In genomic region chr11:118930152-118930712, GRCh38 we compare ENCODE assay signal across 9 cellular contexts. TPM values are rescaled to one million over a fixed set of nuclear protein-coding genes. Genes with fewer than 3 reads are reported as not detected.
DNase-seq lines count a peak whose midpoint lies in the region; ATAC-seq and TF ChIP-seq lines count a peak whose summit lies in the region.
"Had no signal": no experiment of that assay in that cellular context is flagged by ENCODE, and none has a peak within 500 bp of the region (broad histone marks: within the 10 kb centered on the region; RNA-seq: fewer than 3 reads in every experiment).

No MANE protein-coding gene starts in this region.

- peak overlapping the region in 1 of 2 experiments; percentile 65; a peak in 3 of 4 replicates for H4K8ac ChIP-seq in IMR-90 (ENCODE audit: low read depth in 2 of 2, low read length in 2 of 2)

- peak; percentile 62 for TF ChIP-seq RAD21 in IMR-90 (IDR thresholded peaks at IDR 0.05; ENCODE audit: low read length)

- 0 out of 2 replicates have a peak overlapping the region, but pooled peaks have one; percentile 4 for H2BK120ac ChIP-seq in IMR-90 (ENCODE audit: low read depth, low read length)

- peak; percentile 80 to 92 (median 89) for DNase-seq in CD8-positive, alpha-beta T cell
- DNase-seq in IMR-90 (peak; percentile 63), OCI-LY7 (ENCODE audit: low spot score) (peak; percentile 89), esophagus squamous epithelium (lab: John Stamatoyannopoulos, UW) (no peak), naive B cell (peak; percentile 83)
- DNase-seq in activated T-cell treated with anti-CD3 and anti-CD28 coated beads, Interleukin-2, amount 50 U/mL, for 24 hours: peak; percentile 92
- DNase-seq in stimulated activated naive B cell treated with anti-CD40 and anti-IgM and Interleukin-4, amounts not matched to agents 10 μg/mL and 1 μg/mL and 100 μg/mL, for 72 hours: peak; percentile 82

- H2AK9ac ChIP-seq in IMR-90 (replicated peaks; ENCODE audit: low read depth, low read length, poor library complexity): peak overlapping the region; percentile 92

- no peaks in the 10 kb centered on the region; the same call in none of the 2 replicates for H4K20me1 ChIP-seq in IMR-90 (ENCODE audit: insufficient read depth, low read length)
- H4K20me1 ChIP-seq in OCI-LY7 (ENCODE audit: insufficient read depth, low read length): no peaks in the 10 kb centered on the region

- TF ChIP-seq POLR2A in IMR-90 (IDR thresholded peaks at IDR 0.05; ENCODE audit: low read depth, low read length): no peak
- TF ChIP-seq POLR2A in esophagus squamous epithelium (IDR thresholded peaks at IDR 0.05): no peak

- H3K9me3 ChIP-seq in CD8-positive, alpha-beta T cell (ENCODE audit: low read length): no peaks in the 10 kb centered on the region
- H3K9me3 ChIP-seq in IMR-90 (ENCODE audit: control insufficient read depth, insufficient read depth, low read length) (no peaks in the 10 kb centered on the region), OCI-LY7 (ENCODE audit: low read length) (no peaks in the 10 kb centered on the region), esophagus squamous epithelium (no peaks in the 10 kb centered on the region)

- H3K4ac ChIP-seq in IMR-90 (ENCODE audit: low read depth, low read length): peak overlapping the region; percentile 66; the same call in 1 of the 2 replicates

- H3K79me1 ChIP-seq in IMR-90 (ENCODE audit: low read depth in 1 of 2, low read length in 2 of 2): peaks cover 0 to 24% of the 10 kb centered on the region in 2 experiments; a peak in 2 of 4 replicates

- H3K9me2 ChIP-seq in OCI-LY7 (ENCODE audit: insufficient read depth, low read length): no peaks in the 10 kb centered on the region

- peaks cover under 1% of the 10 kb centered on the region; the same call in 1 of the 2 replicates for H3K79me2 ChIP-seq in OCI-LY7 (ENCODE audit: insufficient read depth, low read depth, low read length)

- no peak overlapping the region for H3K56ac ChIP-seq in IMR-90 (ENCODE audit: extremely low read depth, insufficient read depth, low read length)

- TF ChIP-seq CTCF in CD8-positive, alpha-beta T cell (IDR thresholded peaks at IDR 0.05): peak; percentile 94
- TF ChIP-seq CTCF in IMR-90 (conservative IDR thresholded peaks at IDR 0.05; ENCODE audit: low read depth, low read length): peak; percentile 87
- peak; percentile 96 for TF ChIP-seq CTCF in OCI-LY7 (conservative IDR thresholded peaks at IDR 0.05; ENCODE audit: low read length)
- peak; percentile 96 to 99 (median 99) for TF ChIP-seq CTCF in esophagus squamous epithelium (IDR thresholded peaks at IDR 0.05)

- H3K9me1 ChIP-seq in IMR-90 (ENCODE audit: insufficient read depth, low read length): no peaks in the 10 kb centered on the region

- H3K36me3 Mint-ChIP-seq in CD8-positive, alpha-beta T cell: peaks cover 14% of the 10 kb centered on the region
- H3K36me3 Mint-ChIP-seq in activated T-cell treated with anti-CD3 and anti-CD28 coated beads, Interleukin-2, amount 50 U/mL, for 24 hours (ENCODE audit: low read depth): no peaks in the 10 kb centered on the region
- H3K36me3 Mint-ChIP-seq in naive B cell: peaks cover 0 to 10% of the 10 kb centered on the region in 2 donors
- H3K36me3 Mint-ChIP-seq in stimulated activated naive B cell treated with anti-CD40 and anti-IgM and Interleukin-4, amounts not matched to agents 10 μg/mL and 1 μg/mL and 100 μg/mL, for 72 hours: no peaks in the 10 kb centered on the region

- intact Hi-C loops in CD8-positive, alpha-beta T cell (cut with DNase I, micrococcal nuclease): loop anchor here (1.0 to 10.0 kb wide), 4 partner anchors 9 to 325 kb away; partner anchors contain the start of genes UPK2 (in 2 of the 2) and PHLDB1 (in 1 of the 2)
- intact Hi-C loops in IMR-90 (cut with micrococcal nuclease) (no loop called here), OCI-LY7 (cut with micrococcal nuclease; ENCODE audit: unreplicated experiment) (loop anchor here (1.0 kb wide), 3 partner anchors 23 to 240 kb away; partner anchors contain the start of gene UPK2), esophagus squamous epithelium (cut with DNase I) (no loop called here)

- POLR2A ChIA-PET in CD8-positive, alpha-beta T cell (lab: Charles Lee): interaction anchor here (0.6 to 6.0 kb wide), 16 partner anchors 9 to 393 kb away, joined by 3 to 120 read pairs (median 6); partner anchors contain the start of genes CXCR5, DDX6 and UPK2
- POLR2A ChIA-PET in IMR-90 (lab: Charles Lee; ENCODE audit: unreplicated experiment): no interaction called here
- POLR2A ChIA-PET in OCI-LY7 (lab: Charles Lee): interaction anchor here (0.6 to 2.3 kb wide), 8 partner anchors 10 to 1213 kb away, joined by 3 to 13 read pairs (median 3); no protein-coding TSS in a partner anchor

- H3K4me2 ChIP-seq in IMR-90 (ENCODE audit: low read depth, low read length) (peak overlapping the region; percentile 81), OCI-LY7 (ENCODE audit: low read length) (peak overlapping the region; percentile 87)

- no peaks in the 10 kb centered on the region for H3K9me3 Mint-ChIP-seq in CD8-positive, alpha-beta T cell
- no peaks in the 10 kb centered on the region for H3K9me3 Mint-ChIP-seq in activated T-cell treated with anti-CD3 and anti-CD28 coated beads, Interleukin-2, amount 50 U/mL, for 24 hours
- H3K9me3 Mint-ChIP-seq in naive B cell: peaks cover 0 to 5% (median 1%) of the 10 kb centered on the region in 7 donors
- H3K9me3 Mint-ChIP-seq in stimulated activated naive B cell treated with anti-CD40 and anti-IgM and Interleukin-4, amounts not matched to agents 10 μg/mL and 1 μg/mL and 100 μg/mL, for 72 hours: no peaks in the 10 kb centered on the region

- no peak overlapping the region for H2BK5ac ChIP-seq in IMR-90 (ENCODE audit: low read depth, low read length, poor library complexity, severe bottlenecking)

- no peaks in the 10 kb centered on the region for H3K27me3 ChIP-seq in CD8-positive, alpha-beta T cell (ENCODE audit: insufficient read depth, low read length)
- no peaks in the 10 kb centered on the region for H3K27me3 ChIP-seq in IMR-90 (ENCODE audit: control insufficient read depth, insufficient read depth, low read length)
- no peaks in the 10 kb centered on the region for H3K27me3 ChIP-seq in esophagus squamous epithelium

- H3K36me3 ChIP-seq in CD8-positive, alpha-beta T cell (ENCODE audit: insufficient read depth, low read length): no peaks in the 10 kb centered on the region
- H3K36me3 ChIP-seq in IMR-90 (ENCODE audit: control insufficient read depth, insufficient read depth, low read length): no peaks in the 10 kb centered on the region
- H3K36me3 ChIP-seq in OCI-LY7 (ENCODE audit: insufficient read depth, low read length): no peaks in the 10 kb centered on the region
- H3K36me3 ChIP-seq in esophagus squamous epithelium: no peaks in the 10 kb centered on the region

- no peak overlapping the region for H2BK20ac ChIP-seq in IMR-90 (ENCODE audit: low read depth, low read length)

- no peaks in the 10 kb centered on the region for H3K27me3 Mint-ChIP-seq in CD8-positive, alpha-beta T cell (ENCODE audit: low read depth)
- H3K27me3 Mint-ChIP-seq in activated T-cell treated with anti-CD3 and anti-CD28 coated beads, Interleukin-2, amount 50 U/mL, for 24 hours: no peaks in the 10 kb centered on the region
- H3K27me3 Mint-ChIP-seq in naive B cell: peaks cover 0 to 7% (median 5%) of the 10 kb centered on the region in 3 donors
- no peaks in the 10 kb centered on the region for H3K27me3 Mint-ChIP-seq in stimulated activated naive B cell treated with anti-CD40 and anti-IgM and Interleukin-4, amounts not matched to agents 10 μg/mL and 1 μg/mL and 100 μg/mL, for 72 hours

- peak overlapping the region; percentile 85 for H3K4me3 ChIP-seq in CD8-positive, alpha-beta T cell (ENCODE audit: low read depth, low read length)
- H3K4me3 ChIP-seq in IMR-90 (ENCODE audit: insufficient read depth, low read depth, low read length) (peak overlapping the region; percentile 69), OCI-LY7 (ENCODE audit: low read depth, low read length, poor library complexity, severe bottlenecking) (peak overlapping the region; percentile 71), esophagus squamous epithelium (peak overlapping the region; percentile 62 to 87 (median 79))

- no peak overlapping the region for H4K5ac ChIP-seq in IMR-90 (ENCODE audit: low read depth, low read length)

- peak overlapping the region; percentile 96 for H3K4me3 Mint-ChIP-seq in CD8-positive, alpha-beta T cell
- peak overlapping the region; percentile 90 for H3K4me3 Mint-ChIP-seq in activated T-cell treated with anti-CD3 and anti-CD28 coated beads, Interleukin-2, amount 50 U/mL, for 24 hours
- H3K4me3 Mint-ChIP-seq in naive B cell: peak overlapping the region; percentile 94 to 97 (median 96)
- H3K4me3 Mint-ChIP-seq in stimulated activated naive B cell treated with anti-CD40 and anti-IgM and Interleukin-4, amounts not matched to agents 10 μg/mL and 1 μg/mL and 100 μg/mL, for 72 hours: peak overlapping the region; percentile 96 to 97

- in situ Hi-C loops in IMR-90 (cut with MboI; ENCODE audit: low sequenced_read_pairs): no loop called here

- dilution Hi-C loops in IMR-90 (cut with HindIII; ENCODE audit: low sequenced_read_pairs, unreplicated experiment): no loop called here

- H4K91ac ChIP-seq in IMR-90 (ENCODE audit: insufficient read depth, low read depth, low read length): 0 out of 2 replicates have a peak overlapping the region, but pooled peaks have one; percentile 18

- no CpG with 5 or more reads among the region's 18 CpGs for WGBS in IMR-90 (ENCODE audit: extremely low coverage in 2 of 2, insufficient read length in 1 of 2), 2 experiments
- 0% methylated on average over 9 to 13 of the region's 18 CpGs for WGBS in esophagus squamous epithelium, 2 donors

- H3K4me1 Mint-ChIP-seq in CD8-positive, alpha-beta T cell (ENCODE audit: low read depth): peaks cover 47% of the 10 kb centered on the region
- peaks cover 49% of the 10 kb centered on the region for H3K4me1 Mint-ChIP-seq in activated T-cell treated with anti-CD3 and anti-CD28 coated beads, Interleukin-2, amount 50 U/mL, for 24 hours (ENCODE audit: low read depth)
- peaks cover 45 to 70% (median 54%) of the 10 kb centered on the region in 3 donors for H3K4me1 Mint-ChIP-seq in naive B cell
- H3K4me1 Mint-ChIP-seq in stimulated activated naive B cell treated with anti-CD40 and anti-IgM and Interleukin-4, amounts not matched to agents 10 μg/mL and 1 μg/mL and 100 μg/mL, for 72 hours: peaks cover 31 to 65% of the 10 kb centered on the region in 2 donors

- no peak overlapping the region; the same call in 1 of the 2 replicates for H3K23ac ChIP-seq in IMR-90 (ENCODE audit: low read depth, low read length)

- BruUV-seq in IMR-90 (replicated peaks; lab: Mats Ljungman, UMichigan): no TSS peak
- BruUV-seq in OCI-LY7 (replicated peaks; lab: Mats Ljungman, UMichigan): no TSS peak

- H3K9ac ChIP-seq in IMR-90 (ENCODE audit: low read depth, low read length): no peak overlapping the region

- no peak overlapping the region; the same call in 1 of the 2 replicates for H3K14ac ChIP-seq in IMR-90 (replicated peaks; ENCODE audit: low read depth, low read length)

- H2BK15ac ChIP-seq in IMR-90 (ENCODE audit: low read depth, low read length): no peak overlapping the region; the same call in 2 of the 3 replicates

- CTCF ChIA-PET in CD8-positive, alpha-beta T cell (lab: Charles Lee): interaction anchor here (0.7 to 7.8 kb wide), 29 partner anchors 12 to 338 kb away, joined by 3 to 82 read pairs (median 5); partner anchors contain the start of genes DDX6 and UPK2
- CTCF ChIA-PET in IMR-90 (lab: Yijun Ruan, JAX): interaction anchor here (0.7 to 1.3 kb wide), 5 partner anchors 9 to 24 kb away, joined by 3 read pairs; no protein-coding TSS in a partner anchor
- CTCF ChIA-PET in OCI-LY7 (lab: Charles Lee; ENCODE audit: unreplicated experiment): interaction anchor here (0.5 to 3.2 kb wide), 8 partner anchors 9 to 44 kb away, joined by 3 to 31 read pairs (median 6); no protein-coding TSS in a partner anchor

- peak; percentile 16 for ATAC-seq in CD8-positive, alpha-beta T cell
- no peak for ATAC-seq in IMR-90 (ENCODE audit: low read depth)
- ATAC-seq in naive B cell (ENCODE audit: low read depth in 2 of 2): peak; percentile 2
- peak; percentile 9 to 15 for ATAC-seq in stimulated activated naive B cell treated with anti-CD40 and anti-IgM and Interleukin-4, amounts not matched to agents 10 μg/mL and 1 μg/mL and 100 μg/mL, for 72 hours (replicated peaks)
- ATAC-seq in GM19324 (IDR thresholded peaks at IDR 0.05; ENCODE audit: low FRiP score, unreplicated experiment): no peak

- peak overlapping the region; percentile 91 for H2AFZ ChIP-seq in IMR-90 (replicated peaks; ENCODE audit: low read length, poor library complexity)
- H2AFZ ChIP-seq in OCI-LY7 (ENCODE audit: low read length): peak overlapping the region; percentile 48; the same call in 1 of the 2 replicates

- peak overlapping the region; percentile 88 for H3K27ac ChIP-seq in CD8-positive, alpha-beta T cell (ENCODE audit: low read depth, low read length)
- H3K27ac ChIP-seq in IMR-90 (ENCODE audit: insufficient read depth, low read length) (peak overlapping the region; percentile 34), OCI-LY7 (ENCODE audit: low read depth, low read length, poor library complexity, severe bottlenecking) (peak overlapping the region; percentile 76), esophagus squamous epithelium (peak overlapping the region; percentile 95 to 100 (median 98))

- H3K27ac Mint-ChIP-seq in CD8-positive, alpha-beta T cell: peak overlapping the region; percentile 98
- H3K27ac Mint-ChIP-seq in activated T-cell treated with anti-CD3 and anti-CD28 coated beads, Interleukin-2, amount 50 U/mL, for 24 hours: peak overlapping the region; percentile 97
- H3K27ac Mint-ChIP-seq in naive B cell: peak overlapping the region; percentile 98 to 100 (median 100)
- H3K27ac Mint-ChIP-seq in stimulated activated naive B cell treated with anti-CD40 and anti-IgM and Interleukin-4, amounts not matched to agents 10 μg/mL and 1 μg/mL and 100 μg/mL, for 72 hours: peak overlapping the region; percentile 98

- H2AK5ac ChIP-seq in IMR-90 (ENCODE audit: low read depth, low read length): peak overlapping the region; percentile 90

- H3K18ac ChIP-seq in IMR-90 (ENCODE audit: low read depth, low read length): no peak overlapping the region

- H3K4me1 ChIP-seq in CD8-positive, alpha-beta T cell (ENCODE audit: insufficient read depth, low read length): peaks cover 29% of the 10 kb centered on the region
- H3K4me1 ChIP-seq in IMR-90 (ENCODE audit: control insufficient read depth, insufficient read depth, low read length) (peaks cover 5% of the 10 kb centered on the region; the same call in 1 of the 2 replicates), OCI-LY7 (ENCODE audit: insufficient read depth, low read length, poor library complexity, severe bottlenecking) (peaks cover 39% of the 10 kb centered on the region), esophagus squamous epithelium (peaks cover 39 to 62% (median 46%) of the 10 kb centered on the region in 3 donors)

RNA-seq across cellular contexts. Expression of gene BCL9L, which starts 4.5 kb away (rescaled TPM):
- total RNA-seq in CD8-positive, alpha-beta T cell: 100 to 1,000 TPM; 437 to 439 TPM
- 1.7 and 2.3 TPM in 2 replicates for total RNA-seq in IMR-90 (2012; rRNA removed)
- polyA plus RNA-seq in IMR-90 (2012; rRNA removed): 17.0 and 21.5 TPM in 2 replicates
- 11.8 and 20.1 TPM in 2 replicates for polyA plus RNA-seq in IMR-90 (2012; cell fraction: cytosol; rRNA removed)
- polyA plus RNA-seq in IMR-90 (2012; cell fraction: nucleus; rRNA removed; ENCODE audit: low replicate concordance): 30.5 and 55.8 TPM in 2 replicates
- total RNA-seq in OCI-LY7 (2014; rRNA removed; shearing (Covaris generic)): 3.7 and 6.4 TPM in 2 replicates
- total RNA-seq in OCI-LY7 (2022): 14.8 and 16.6 TPM in 2 replicates
- total RNA-seq in esophagus squamous epithelium: 10 to 100 TPM; 16.4 to 29.6 (median 18.9) TPM
- polyA plus RNA-seq in naive B cell (ENCODE audit: low read depth in 6 of 6): 1 to 10 TPM in 2 of 6 donors, under 1 TPM in 3, not detected in 1; 0.50 to 3.2 (median 0.75) TPM

RNA-seq across cellular contexts. Expression of gene UPK2, which starts 25.9 kb away (rescaled TPM):
- total RNA-seq in CD8-positive, alpha-beta T cell: not detected
- total RNA-seq in IMR-90 (2012; rRNA removed) (not detected in 2 replicates), OCI-LY7 (2022) (0.34 TPM in 1 of 2 replicates, not detected in the other), esophagus squamous epithelium (under 1 TPM in 1 of 4 donors, not detected in 3; 0.57 TPM)
- polyA plus RNA-seq in IMR-90 (2012; rRNA removed) (0.26 and 0.39 TPM in 2 replicates), naive B cell (ENCODE audit: low read depth in 6 of 6) (under 1 TPM in 3 of 6 donors, not detected in 3; 0.33 to 0.43 (median 0.35) TPM)
- 0.47 TPM in 1 of 2 replicates, not detected in the other for polyA plus RNA-seq in IMR-90 (2012; cell fraction: cytosol; rRNA removed)
- polyA plus RNA-seq in IMR-90 (2012; cell fraction: nucleus; rRNA removed; ENCODE audit: low replicate concordance): 0.24 and 0.25 TPM in 2 replicates
- total RNA-seq in OCI-LY7 (2014; rRNA removed; shearing (Covaris generic)): 0.28 TPM in 1 of 2 replicates, not detected in the other
- total RNA-seq: T-helper 1 cell treated with Interleukin-12 subunit alpha and Interleukin-12 subunit beta and Interleukin-4 antibody, amounts not matched to agents 30 ng/mL and 1 ng/mL, for 36 hours had no signal

RNA-seq across cellular contexts. Expression of gene FOXR1, which starts 41.3 kb away (rescaled TPM):
- total RNA-seq in CD8-positive, alpha-beta T cell: not detected
- total RNA-seq in IMR-90 (2012; rRNA removed) (not detected in 2 replicates), OCI-LY7 (2022) (not detected in 2 replicates), esophagus squamous epithelium (not detected)
- polyA plus RNA-seq in IMR-90 (2012; rRNA removed) (not detected in 2 replicates), naive B cell (ENCODE audit: low read depth in 6 of 6) (not detected)
- polyA plus RNA-seq in IMR-90 (2012; cell fraction: cytosol; rRNA removed): not detected in 2 replicates
- polyA plus RNA-seq in IMR-90 (2012; cell fraction: nucleus; rRNA removed; ENCODE audit: low replicate concordance): not detected in 2 replicates
- total RNA-seq in OCI-LY7 (2014; rRNA removed; shearing (Covaris generic)): not detected in 2 replicates
- total RNA-seq: T-helper 1 cell treated with Interleukin-12 subunit alpha and Interleukin-12 subunit beta and Interleukin-4 antibody, amounts not matched to agents 30 ng/mL and 1 ng/mL, for 36 hours had no signal

RNA-seq across cellular contexts. Expression of gene CXCR5, which starts 46.5 kb away (rescaled TPM):
- total RNA-seq in CD8-positive, alpha-beta T cell: 1 to 10 TPM; 7.6 to 8.0 TPM
- total RNA-seq in IMR-90 (2012; rRNA removed): not detected in 2 replicates
- not detected in 2 replicates for polyA plus RNA-seq in IMR-90 (2012; rRNA removed)
- not detected in 2 replicates for polyA plus RNA-seq in IMR-90 (2012; cell fraction: cytosol; rRNA removed)
- polyA plus RNA-seq in IMR-90 (2012; cell fraction: nucleus; rRNA removed; ENCODE audit: low replicate concordance): 0.02 TPM in 1 of 2 replicates, not detected in the other
- 1.4 and 3.3 TPM in 2 replicates for total RNA-seq in OCI-LY7 (2014; rRNA removed; shearing (Covaris generic))
- 7.1 and 7.3 TPM in 2 replicates for total RNA-seq in OCI-LY7 (2022)
- under 1 TPM in 1 of 4 donors, not detected in 3; 0.06 TPM for total RNA-seq in esophagus squamous epithelium
- polyA plus RNA-seq in naive B cell (ENCODE audit: low read depth in 6 of 6): 100 to 1,000 TPM; 101 to 157 (median 116) TPM

Comparison
In these comparisons a context has a peak if more than half of its experiments do, and no peak if none do; other contexts are left out.
1. ATAC-seq: peak in CD8-positive, alpha-beta T cell (single experiment), naive B cell (2 of 2) and stimulated activated naive B cell treated with anti-CD40 and anti-IgM and Interleukin-4, amounts not matched to agents 10 μg/mL and 1 μg/mL and 100 μg/mL, for 72 hours (2 of 2); none in IMR-90 (single experiment) and GM19324 (single experiment).
2. H3K27ac ChIP-seq: peak in every context shown above with its lines; median percentile 98 in esophagus squamous epithelium; 88 in CD8-positive, alpha-beta T cell; 76 in OCI-LY7; 34 in IMR-90.
3. RNA of gene BCL9L, which starts 4.5 kb away (total RNA-seq): 437 to 439 TPM in CD8-positive, alpha-beta T cell; 16.4 to 29.6 TPM in esophagus squamous epithelium, 3.7 to 16.6 TPM in OCI-LY7 and 1.7 to 2.3 TPM in IMR-90; every median in the first group is over 10 times any median in the second.
4. intact Hi-C loops: an anchor here in CD8-positive, alpha-beta T cell (1.0 to 10.0 kb wide) and OCI-LY7 (1.0 kb wide); none called in IMR-90 and esophagus squamous epithelium.
5. Peak in every context shown above with its lines, with median percentiles within 50 percentile points of each other: H3K4me3 ChIP-seq, H3K27ac Mint-ChIP-seq, H3K4me3 Mint-ChIP-seq and CTCF ChIP-seq.